In the genomic region with DNA sequence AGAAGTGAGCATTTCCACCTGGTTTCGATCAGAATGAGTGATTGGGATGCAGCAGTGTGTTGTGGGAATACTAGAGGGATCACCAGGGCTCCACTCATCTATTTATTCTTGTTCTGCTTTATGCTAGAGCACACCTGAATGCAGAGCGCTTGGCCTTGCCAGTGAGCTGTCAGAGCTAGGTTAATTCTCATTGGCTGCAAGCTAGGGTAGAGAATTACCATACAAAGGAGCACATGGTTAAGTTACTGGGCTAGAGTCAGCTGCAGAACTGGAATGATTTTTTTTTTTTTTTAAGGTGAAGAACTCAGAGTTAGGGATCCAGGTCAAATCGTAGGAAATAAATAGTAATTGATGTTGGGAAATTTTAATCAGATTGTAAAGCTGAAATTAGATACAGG, we compare ENCODE assay signal across 2 cellular contexts.
TF ChIP-seq lines count a peak whose summit lies in the region.

No MANE protein-coding gene starts in this region.

TF ChIP-seq in GM23338, 12 proteins besides CTCF, POLR2A, EP300 and RAD21 (continues in another document):
- TF ChIP-seq ZNF331 (CRISPR knock-in tag; IDR thresholded peaks at IDR 0.05; ENCODE audit: low read depth) (no peak), JUNB (IDR thresholded peaks at IDR 0.05; ENCODE audit: unreplicated experiment) (no peak), STAT1 (IDR thresholded peaks at IDR 0.05; ENCODE audit: unreplicated experiment) (no peak), EZH2phosphoT487 (IDR thresholded peaks at IDR 0.05; ENCODE audit: unreplicated experiment) (no peak), CREB1 (CRISPR knock-in tag; IDR thresholded peaks at IDR 0.05; ENCODE audit: low read depth) (no peak), ZNF114 (CRISPR knock-in tag; IDR thresholded peaks at IDR 0.05) (no peak), NANOG (IDR thresholded peaks at IDR 0.05; ENCODE audit: borderline replicate concordance) (no peak), POLR2AphosphoS5 (IDR thresholded peaks at IDR 0.05; ENCODE audit: low read depth) (no peak), EZH2 (IDR thresholded peaks at IDR 0.05; ENCODE audit: low read depth, unreplicated experiment) (no peak)
- TF ChIP-seq, protein P1, sequence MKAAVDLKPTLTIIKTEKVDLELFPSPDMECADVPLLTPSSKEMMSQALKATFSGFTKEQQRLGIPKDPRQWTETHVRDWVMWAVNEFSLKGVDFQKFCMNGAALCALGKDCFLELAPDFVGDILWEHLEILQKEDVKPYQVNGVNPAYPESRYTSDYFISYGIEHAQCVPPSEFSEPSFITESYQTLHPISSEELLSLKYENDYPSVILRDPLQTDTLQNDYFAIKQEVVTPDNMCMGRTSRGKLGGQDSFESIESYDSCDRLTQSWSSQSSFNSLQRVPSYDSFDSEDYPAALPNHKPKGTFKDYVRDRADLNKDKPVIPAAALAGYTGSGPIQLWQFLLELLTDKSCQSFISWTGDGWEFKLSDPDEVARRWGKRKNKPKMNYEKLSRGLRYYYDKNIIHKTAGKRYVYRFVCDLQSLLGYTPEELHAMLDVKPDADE (IDR thresholded peaks at IDR 0.05): no peak
- TF ChIP-seq, protein P2, sequence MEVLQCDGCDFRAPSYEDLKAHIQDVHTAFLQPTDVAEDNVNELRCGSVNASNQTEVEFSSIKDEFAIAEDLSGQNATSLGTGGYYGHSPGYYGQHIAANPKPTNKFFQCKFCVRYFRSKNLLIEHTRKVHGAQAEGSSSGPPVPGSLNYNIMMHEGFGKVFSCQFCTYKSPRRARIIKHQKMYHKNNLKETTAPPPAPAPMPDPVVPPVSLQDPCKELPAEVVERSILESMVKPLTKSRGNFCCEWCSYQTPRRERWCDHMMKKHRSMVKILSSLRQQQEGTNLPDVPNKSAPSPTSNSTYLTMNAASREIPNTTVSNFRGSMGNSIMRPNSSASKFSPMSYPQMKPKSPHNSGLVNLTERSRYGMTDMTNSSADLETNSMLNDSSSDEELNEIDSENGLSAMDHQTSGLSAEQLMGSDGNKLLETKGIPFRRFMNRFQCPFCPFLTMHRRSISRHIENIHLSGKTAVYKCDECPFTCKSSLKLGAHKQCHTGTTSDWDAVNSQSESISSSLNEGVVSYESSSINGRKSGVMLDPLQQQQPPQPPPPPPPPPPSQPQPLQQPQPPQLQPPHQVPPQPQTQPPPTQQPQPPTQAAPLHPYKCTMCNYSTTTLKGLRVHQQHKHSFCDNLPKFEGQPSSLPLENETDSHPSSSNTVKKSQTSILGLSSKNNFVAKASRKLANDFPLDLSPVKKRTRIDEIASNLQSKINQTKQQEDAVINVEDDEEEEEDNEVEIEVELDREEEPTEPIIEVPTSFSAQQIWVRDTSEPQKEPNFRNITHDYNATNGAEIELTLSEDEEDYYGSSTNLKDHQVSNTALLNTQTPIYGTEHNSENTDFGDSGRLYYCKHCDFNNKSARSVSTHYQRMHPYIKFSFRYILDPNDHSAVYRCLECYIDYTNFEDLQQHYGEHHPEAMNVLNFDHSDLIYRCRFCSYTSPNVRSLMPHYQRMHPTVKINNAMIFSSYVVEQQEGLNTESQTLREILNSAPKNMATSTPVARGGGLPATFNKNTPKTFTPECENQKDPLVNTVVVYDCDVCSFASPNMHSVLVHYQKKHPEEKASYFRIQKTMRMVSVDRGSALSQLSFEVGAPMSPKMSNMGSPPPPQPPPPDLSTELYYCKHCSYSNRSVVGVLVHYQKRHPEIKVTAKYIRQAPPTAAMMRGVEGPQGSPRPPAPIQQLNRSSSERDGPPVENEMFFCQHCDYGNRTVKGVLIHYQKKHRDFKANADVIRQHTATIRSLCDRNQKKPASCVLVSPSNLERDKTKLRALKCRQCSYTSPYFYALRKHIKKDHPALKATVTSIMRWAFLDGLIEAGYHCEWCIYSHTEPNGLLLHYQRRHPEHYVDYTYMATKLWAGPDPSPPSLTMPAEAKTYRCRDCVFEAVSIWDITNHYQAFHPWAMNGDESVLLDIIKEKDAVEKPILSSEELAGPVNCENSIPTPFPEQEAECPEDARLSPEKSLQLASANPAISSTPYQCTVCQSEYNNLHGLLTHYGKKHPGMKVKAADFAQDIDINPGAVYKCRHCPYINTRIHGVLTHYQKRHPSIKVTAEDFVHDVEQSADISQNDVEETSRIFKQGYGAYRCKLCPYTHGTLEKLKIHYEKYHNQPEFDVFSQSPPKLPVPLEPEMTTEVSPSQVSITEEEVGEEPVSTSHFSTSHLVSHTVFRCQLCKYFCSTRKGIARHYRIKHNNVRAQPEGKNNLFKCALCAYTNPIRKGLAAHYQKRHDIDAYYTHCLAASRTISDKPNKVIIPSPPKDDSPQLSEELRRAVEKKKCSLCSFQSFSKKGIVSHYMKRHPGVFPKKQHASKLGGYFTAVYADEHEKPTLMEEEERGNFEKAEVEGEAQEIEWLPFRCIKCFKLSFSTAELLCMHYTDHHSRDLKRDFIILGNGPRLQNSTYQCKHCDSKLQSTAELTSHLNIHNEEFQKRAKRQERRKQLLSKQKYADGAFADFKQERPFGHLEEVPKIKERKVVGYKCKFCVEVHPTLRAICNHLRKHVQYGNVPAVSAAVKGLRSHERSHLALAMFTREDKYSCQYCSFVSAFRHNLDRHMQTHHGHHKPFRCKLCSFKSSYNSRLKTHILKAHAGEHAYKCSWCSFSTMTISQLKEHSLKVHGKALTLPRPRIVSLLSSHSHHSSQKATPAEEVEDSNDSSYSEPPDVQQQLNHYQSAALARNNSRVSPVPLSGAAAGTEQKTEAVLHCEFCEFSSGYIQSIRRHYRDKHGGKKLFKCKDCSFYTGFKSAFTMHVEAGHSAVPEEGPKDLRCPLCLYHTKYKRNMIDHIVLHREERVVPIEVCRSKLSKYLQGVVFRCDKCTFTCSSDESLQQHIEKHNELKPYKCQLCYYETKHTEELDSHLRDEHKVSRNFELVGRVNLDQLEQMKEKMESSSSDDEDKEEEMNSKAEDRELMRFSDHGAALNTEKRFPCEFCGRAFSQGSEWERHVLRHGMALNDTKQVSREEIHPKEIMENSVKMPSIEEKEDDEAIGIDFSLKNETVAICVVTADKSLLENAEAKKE (CRISPR knock-in tag; IDR thresholded peaks at IDR 0.05): no peak

TF ChIP-seq in H1, 55 proteins besides CTCF, POLR2A, EP300 and RAD21:
- TF ChIP-seq, protein P3, sequence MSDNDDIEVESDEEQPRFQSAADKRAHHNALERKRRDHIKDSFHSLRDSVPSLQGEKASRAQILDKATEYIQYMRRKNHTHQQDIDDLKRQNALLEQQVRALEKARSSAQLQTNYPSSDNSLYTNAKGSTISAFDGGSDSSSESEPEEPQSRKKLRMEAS (IDR thresholded peaks at IDR 0.05): peak; percentile 23; the same call in 1 of the 2 replicates
- TF ChIP-seq NRF1 (IDR thresholded peaks at IDR 0.05; ENCODE audit: low read depth, low read length): no peak
